8 cellular contexts compared by ENCODE assay signal in the genomic region with DNA sequence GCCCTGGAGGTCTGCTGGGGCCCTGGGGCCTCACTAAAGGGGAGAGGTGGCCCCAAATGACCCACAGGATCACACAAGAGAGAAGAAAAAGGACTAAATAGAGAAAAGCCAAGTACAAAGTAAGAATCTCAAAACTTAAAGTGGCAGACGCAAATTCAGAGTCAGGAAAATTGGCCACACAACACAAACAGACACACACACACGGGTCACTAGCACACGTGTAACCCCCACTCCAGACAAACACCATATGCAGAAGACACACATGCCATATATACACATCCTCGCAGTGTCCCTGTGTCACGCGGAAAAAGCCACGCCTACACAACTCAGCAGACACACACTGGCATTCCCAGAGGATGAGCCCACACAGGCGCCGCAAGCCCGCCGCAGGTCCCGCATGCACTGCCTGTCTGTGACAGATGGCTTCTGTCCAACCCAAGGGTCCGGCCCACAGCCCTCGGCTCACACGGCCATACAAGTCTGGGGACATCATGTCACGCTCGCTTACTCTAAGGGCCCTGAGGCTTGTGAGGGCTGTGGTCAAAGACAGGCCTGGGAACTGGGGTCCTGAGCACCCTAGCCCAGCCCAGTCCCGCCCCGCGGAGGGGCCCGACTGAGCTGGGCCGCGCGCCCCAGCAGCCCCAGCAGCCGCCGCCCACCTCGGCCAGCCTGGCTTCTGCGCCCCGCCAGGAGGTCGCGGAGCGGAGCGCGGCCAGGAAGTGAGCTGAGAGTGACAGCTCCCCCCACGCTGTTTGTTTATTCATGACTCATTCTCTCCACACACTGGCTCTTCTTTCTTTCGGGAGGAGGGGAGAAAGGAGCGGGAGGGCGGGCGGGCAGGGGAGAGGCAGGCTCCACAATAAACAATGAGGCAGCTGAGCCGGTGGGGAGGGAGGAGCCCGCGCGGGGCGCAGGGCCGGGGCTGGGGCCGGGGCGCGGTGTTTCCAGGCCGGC.
DNase-seq lines count a peak whose midpoint lies in the region; ATAC-seq and TF ChIP-seq lines count a peak whose summit lies in the region.

No MANE protein-coding gene starts in this region.

- TF ChIP-seq POLR2A in lower leg skin (IDR thresholded peaks at IDR 0.05): no peak

- intact Hi-C loops in lower leg skin (cut with DNase I; ENCODE audit: low total_unique reads): no loop called here

- peak overlapping the region; percentile 95 for H3K27ac ChIP-seq in C4-2B

- peak; percentile 76 for DNase-seq in NCI-H748 treated with DMSO at 0.1 percent for 48 hours (lab: John Stamatoyannopoulos, UW)
- peak; percentile 76 for DNase-seq in activated CD4-positive, alpha-beta memory T cell treated with anti-CD3 and anti-CD28 coated beads, Interleukin-2, amount 10 ng/mL, durations not matched to agents 7 days and 5 days
- peak; percentile 89 for DNase-seq in ecto neural progenitor cell (ENCODE audit: low spot score)
- DNase-seq in lower leg skin (ENCODE audit: low spot score in 2 of 2): peak; percentile 80 to 95
- DNase-seq in stimulated activated CD4-positive, alpha-beta T cell treated with anti-CD3 and anti-CD28 coated beads, Interleukin-4, amount 100 ng/mL, for 4 hours: peak; percentile 54 to 74

- peak overlapping the region; percentile 61 for H3K27ac Mint-ChIP-seq in activated CD4-positive, alpha-beta memory T cell treated with anti-CD3 and anti-CD28 coated beads, Interleukin-2, amount 10 ng/mL, durations not matched to agents 7 days and 5 days

- ATAC-seq in GM19452 (IDR thresholded peaks at IDR 0.05; ENCODE audit: unreplicated experiment) (peak; percentile 86), HG03565 (IDR thresholded peaks at IDR 0.05; ENCODE audit: unreplicated experiment) (peak; percentile 82)

- CTCF ChIA-PET in activated CD4-positive, alpha-beta memory T cell treated with anti-CD3 and anti-CD28 coated beads, Interleukin-2, amount 10 ng/mL, durations not matched to agents 7 days and 5 days (lab: Charles Lee): interaction anchor here (0.9 to 1.0 kb wide), 2 partner anchors 94 to 222 kb away, joined by 3 read pairs; no protein-coding TSS in a partner anchor

- H3K27me3 Mint-ChIP-seq in activated CD4-positive, alpha-beta memory T cell treated with anti-CD3 and anti-CD28 coated beads, Interleukin-2, amount 10 ng/mL, durations not matched to agents 7 days and 5 days: peaks cover 14% of the 10 kb centered on the region

- TF ChIP-seq CTCF in C4-2B (conservative IDR thresholded peaks at IDR 0.05) (no peak), lower leg skin (IDR thresholded peaks at IDR 0.05) (no peak)

- H3K4me3 Mint-ChIP-seq in activated CD4-positive, alpha-beta memory T cell treated with anti-CD3 and anti-CD28 coated beads, Interleukin-2, amount 10 ng/mL, durations not matched to agents 7 days and 5 days: peak overlapping the region; percentile 60

- H3K4me3 ChIP-seq in lower leg skin (ENCODE audit: low read depth, poor library complexity, severe bottlenecking): peak overlapping the region; percentile 20

- peaks cover 21% of the 10 kb centered on the region for H3K4me1 Mint-ChIP-seq in activated CD4-positive, alpha-beta memory T cell treated with anti-CD3 and anti-CD28 coated beads, Interleukin-2, amount 10 ng/mL, durations not matched to agents 7 days and 5 days

- POLR2A ChIA-PET in activated CD4-positive, alpha-beta memory T cell treated with anti-CD3 and anti-CD28 coated beads, Interleukin-2, amount 10 ng/mL, durations not matched to agents 7 days and 5 days (lab: Charles Lee): interaction anchor here (1.3 to 2.1 kb wide), 3 partner anchors 10 to 95 kb away, joined by 4 to 10 read pairs (median 8); a partner anchor contains a TSS

- WGBS in lower leg skin, 2 donors: 5 to 6% methylated on average over 20 to 48 of the region's 49 CpGs

- no peaks in the 10 kb centered on the region for H3K9me3 Mint-ChIP-seq in activated CD4-positive, alpha-beta memory T cell treated with anti-CD3 and anti-CD28 coated beads, Interleukin-2, amount 10 ng/mL, durations not matched to agents 7 days and 5 days

- H3K36me3 Mint-ChIP-seq in activated CD4-positive, alpha-beta memory T cell treated with anti-CD3 and anti-CD28 coated beads, Interleukin-2, amount 10 ng/mL, durations not matched to agents 7 days and 5 days (ENCODE audit: low read depth): no peaks in the 10 kb centered on the region

Comparison
In these comparisons a context has a peak if more than half of its experiments do, and no peak if none do; other contexts are left out.
1. Peak in every context shown above with its lines: DNase-seq, ATAC-seq, H3K4me3 ChIP-seq and H3K27ac ChIP-seq.